Comparison of ENCODE assay signal across 34 cellular contexts in the genomic region with DNA sequence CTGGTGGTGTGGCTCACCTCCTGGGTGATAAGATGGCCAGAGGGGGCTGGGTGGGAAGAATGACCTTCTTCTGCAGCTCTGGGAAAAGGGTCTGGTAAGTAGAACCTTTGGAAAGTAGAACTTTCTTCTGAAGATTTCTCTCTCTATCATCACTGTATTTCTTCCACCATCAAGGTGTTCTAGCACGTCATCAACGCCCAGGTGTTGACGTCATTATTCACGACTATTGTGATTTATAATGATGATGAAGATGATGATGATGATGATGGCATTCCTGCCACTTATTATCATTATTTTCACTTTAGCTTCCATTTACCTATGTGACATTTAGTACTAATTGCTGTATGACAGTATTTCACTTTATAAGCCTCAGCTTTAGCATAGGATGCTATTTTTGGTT.
A peak's percentile ranks its signal among the peaks of the same experiment; 100 is the strongest.
DNase-seq lines count a peak whose midpoint lies in the region; ATAC-seq, FAIRE-seq and TF ChIP-seq lines count a peak whose summit lies in the region.
"Had no signal": no experiment of that assay in that cellular context is flagged by ENCODE, and none has a peak within 500 bp of the region (broad histone marks: within the 10 kb centered on the region; RNA-seq: fewer than 3 reads in every experiment).

No MANE protein-coding gene starts in this region.

- TF ChIP-seq POLR2A in HepG2 (IDR thresholded peaks at IDR 0.05; ENCODE audit: insufficient read depth in 1 of 2, low read depth in 2 of 2, low read length in 2 of 2): no peak
- no peak for TF ChIP-seq POLR2A in right lobe of liver (IDR thresholded peaks at IDR 0.05)
- no peak for TF ChIP-seq POLR2A in K562 (conservative IDR thresholded peaks at IDR 0.05)

- H2AFZ ChIP-seq in HepG2 (ENCODE audit: low read length) (no peak overlapping the region), K562 (ENCODE audit: low read depth, low read length) (no peak overlapping the region)

- TF ChIP-seq RAD21 in HepG2 (CRISPR knock-in tag; IDR thresholded peaks at IDR 0.05) (no peak), K562 (CRISPR knock-in tag; conservative IDR thresholded peaks at IDR 0.05 in 1 of 2, IDR thresholded peaks at IDR 0.05 in 1 of 2) (no peak)

- H4K20me1 ChIP-seq in HepG2 (ENCODE audit: insufficient read depth, low read length): no peaks in the 10 kb centered on the region
- H4K20me1 ChIP-seq in K562 (replicated peaks; ENCODE audit: control insufficient read depth, insufficient read depth, low read length): no peaks in the 10 kb centered on the region
- H4K20me1 ChIP-seq: BLaER1; BLaER1 treated with 17β-estradiol and CSF1 and Interleukin-3, amounts not matched to agents 10 nM and 100 nM had no signal

- TF ChIP-seq EP300 in HepG2 (IDR thresholded peaks at IDR 0.05; ENCODE audit: low read depth in 2 of 2, low read length in 2 of 2): no peak
- TF ChIP-seq EP300 in HepG2 (CRISPR knock-in tag; IDR thresholded peaks at IDR 0.05; ENCODE audit: borderline replicate concordance): no peak
- TF ChIP-seq EP300 in K562 (IDR thresholded peaks at IDR 0.05; ENCODE audit: low read length): no peak

- ATAC-seq in HepG2 (no peak), right lobe of liver (no peak), K562 (no peak), HG03025 (IDR thresholded peaks at IDR 0.05; ENCODE audit: low FRiP score, unreplicated experiment) (no peak), HG02840 (IDR thresholded peaks at IDR 0.05; ENCODE audit: low FRiP score, unreplicated experiment) (no peak)
- ATAC-seq: A549; CD8-positive, alpha-beta T cell had no signal

- POLR2A ChIA-PET in HepG2 (lab: Yijun Ruan, JAX) (no interaction called here), HEK293 (lab: Yijun Ruan, JAX) (no interaction called here), K562 (lab: Yijun Ruan, JAX) (no interaction called here), GM10248 (lab: Yijun Ruan, JAX) (no interaction called here)

- in situ Hi-C loops in HepG2 (cut with HindIII; ENCODE audit: extremely low pct_ligation_motif_present, low pct_unique_long_range_greater_than_20kb) (no loop called here), K562 (cut with MboI) (no loop called here)

- H3K4me2 ChIP-seq in HepG2 (ENCODE audit: low read depth, low read length) (no peak overlapping the region), K562 (ENCODE audit: insufficient read depth, low read length) (no peak overlapping the region)
- H3K4me2 ChIP-seq: A549, BLaER1 had no signal

- H3K27ac ChIP-seq in HepG2 (ENCODE audit: extremely low read length, insufficient read depth, low read length) (no peak overlapping the region), right lobe of liver (no peak overlapping the region), HEK293 (ENCODE audit: extremely low read depth, low read depth, low read length) (no peak overlapping the region), K562 (ENCODE audit: extremely low read depth, low read depth, low read length) (no peak overlapping the region), epithelial cell of prostate (peak overlapping the region; percentile 51)
- H3K27ac ChIP-seq: 22Rv1, A549, BLaER1, C4-2B had no signal

- H3K79me2 ChIP-seq in HepG2 (ENCODE audit: insufficient read depth, low read length) (no peaks in the 10 kb centered on the region), K562 (ENCODE audit: control insufficient read depth, insufficient read depth, low read length) (no peaks in the 10 kb centered on the region)

- H3K9me3 ChIP-seq in HepG2 (ENCODE audit: low read length): no peaks in the 10 kb centered on the region; the same call in 1 of the 2 replicates
- H3K9me3 ChIP-seq in right lobe of liver: no peaks in the 10 kb centered on the region
- H3K9me3 ChIP-seq in HEK293 (ENCODE audit: control insufficient read depth, insufficient read depth, low read depth, low read length): no peaks in the 10 kb centered on the region; the same call in 1 of the 2 replicates
- no peaks in the 10 kb centered on the region for H3K9me3 ChIP-seq in K562 (replicated peaks; ENCODE audit: control insufficient read depth, insufficient read depth, low read depth, low read length)
- H3K9me3 ChIP-seq: A549, BE2C, BLaER1 had no signal

- no peaks in the 10 kb centered on the region for H3K27me3 ChIP-seq in HepG2 (ENCODE audit: control insufficient read depth in 1 of 2, insufficient read depth in 2 of 2, low read length in 2 of 2)
- H3K27me3 ChIP-seq in right lobe of liver: no peaks in the 10 kb centered on the region
- no peaks in the 10 kb centered on the region for H3K27me3 ChIP-seq in K562 (ENCODE audit: control insufficient read depth in 2 of 2, insufficient read depth in 2 of 2, low read length in 2 of 2)
- H3K27me3 ChIP-seq: BE2C; BLaER1; BLaER1 treated with 17β-estradiol and CSF1 and Interleukin-3, amounts not matched to agents 10 nM and 100 nM had no signal

- 0% methylated on average over 4 of the region's 4 CpGs for WGBS in HepG2 (ENCODE audit: low lambda C conversion rate)
- WGBS in right lobe of liver (ENCODE audit: insufficient coverage, low coverage, low lambda C conversion rate, missing lambda C conversion rate): 65% methylated on average over 4 of the region's 4 CpGs
- WGBS in K562 (ENCODE audit: insufficient coverage, low coverage, missing lambda C conversion rate): 0% methylated on average over 4 of the region's 4 CpGs

- H3K9me1 ChIP-seq in K562 (ENCODE audit: control insufficient read depth, insufficient read depth, low read length): no peaks in the 10 kb centered on the region

- CTCF ChIA-PET in HepG2 (lab: Yijun Ruan, JAX; ENCODE audit: low intra/inter-chr PET ratio, low total read pairs) (no interaction called here), HEK293 (lab: Yijun Ruan, JAX) (no interaction called here), K562 (lab: Yijun Ruan, JAX; ENCODE audit: low intra/inter-chr PET ratio) (no interaction called here), GM10248 (lab: Yijun Ruan, JAX) (no interaction called here)

- H3K4me3 ChIP-seq in HepG2 (replicated peaks in 1 of 3; ENCODE audit: insufficient read depth in 1 of 3, low read depth in 2 of 3, low read length in 3 of 3): no peak overlapping the region
- no peak overlapping the region for H3K4me3 ChIP-seq in right lobe of liver
- no peak overlapping the region for H3K4me3 ChIP-seq in HEK293 (ENCODE audit: low read depth, low read length)
- no peak overlapping the region for H3K4me3 ChIP-seq in K562
- H3K4me3 ChIP-seq: A549; BLaER1; BLaER1 treated with 17β-estradiol and CSF1 and Interleukin-3, amounts not matched to agents 10 nM and 100 nM had no signal

- H3K4me1 ChIP-seq in HepG2 (ENCODE audit: insufficient read depth, low read length) (no peaks in the 10 kb centered on the region), right lobe of liver (no peaks in the 10 kb centered on the region), HEK293 (ENCODE audit: control insufficient read depth, insufficient read depth, low read length) (no peaks in the 10 kb centered on the region), K562 (replicated peaks in 1 of 2; ENCODE audit: control insufficient read depth in 2 of 2, insufficient read depth in 2 of 2, low read length in 2 of 2) (no peaks in the 10 kb centered on the region)
- H3K4me1 ChIP-seq: A549, BE2C, Caco-2 had no signal

- intact Hi-C loops in HepG2 (cut with micrococcal nuclease; ENCODE audit: unreplicated experiment) (no loop called here), right lobe of liver (cut with DNase I) (no loop called here), K562 (cut with micrococcal nuclease) (no loop called here)

- H3K36me3 ChIP-seq in HepG2 (replicated peaks in 1 of 2; ENCODE audit: control insufficient read depth in 1 of 2, insufficient read depth in 2 of 2, low read length in 2 of 2) (no peaks in the 10 kb centered on the region), right lobe of liver (no peaks in the 10 kb centered on the region), HEK293 (ENCODE audit: control insufficient read depth in 2 of 2, insufficient read depth in 1 of 2, low read length in 2 of 2) (no peaks in the 10 kb centered on the region), K562 (ENCODE audit: control insufficient read depth, insufficient read depth, low read length) (no peaks in the 10 kb centered on the region)
- H3K36me3 ChIP-seq: BE2C; BLaER1; BLaER1 treated with 17β-estradiol and CSF1 and Interleukin-3, amounts not matched to agents 10 nM and 100 nM had no signal

- BruUV-seq in HepG2 (replicated peaks; lab: Mats Ljungman, UMichigan): no TSS peak
- no TSS peak for BruUV-seq in K562 (replicated peaks; lab: Mats Ljungman, UMichigan)

- TF ChIP-seq CTCF in HepG2 (CRISPR knock-in tag; IDR thresholded peaks at IDR 0.05): no peak
- TF ChIP-seq CTCF in right lobe of liver (IDR thresholded peaks at IDR 0.05): no peak
- no peak for TF ChIP-seq CTCF in HEK293 (tag by site-specific recombination; IDR thresholded peaks at IDR 0.05)
- no peak for TF ChIP-seq CTCF in K562 (IDR thresholded peaks at IDR 0.05 in 2 of 3, conservative IDR thresholded peaks at IDR 0.05 in 1 of 3; ENCODE audit: insufficient read depth in 2 of 3, low read depth in 1 of 3, low read length in 3 of 3)
- TF ChIP-seq CTCF in GM10248 (IDR thresholded peaks at IDR 0.05; ENCODE audit: control extremely low read depth, extremely low read depth, low read depth, missing control alignments): no peak

- no peak for DNase-seq in HepG2 (ENCODE audit: low spot score)
- no peak for DNase-seq in right lobe of liver
- DNase-seq in K562 (ENCODE audit: extremely low read depth in 1 of 4, low spot score in 3 of 4): no peak
- no peak for DNase-seq in epithelial cell of prostate (ENCODE audit: low read depth, low spot score)
- DNase-seq in GM10248 (ENCODE audit: extremely low spot score): no peak
- DNase-seq: 8988T; ACHN; BE2C; C1 segment of cervical spinal cord; Caco-2; Calu3; CD4-positive, alpha-beta memory T cell; CD4-positive, alpha-beta T cell; CD4-positive, CD25-positive, alpha-beta regulatory T cell; CD8-positive, alpha-beta memory T cell; CD8-positive, alpha-beta T cell; COR-L47; DMS 273 treated with DMSO at 0.1 percent for 48 hours; DMS153; DMS53; DMS79; DMS79 treated with DMSO at 0.1 percent for 48 hours; DND-41; EL had no signal

- H3K9ac ChIP-seq in HepG2 (ENCODE audit: insufficient read depth, low read depth, low read length) (no peak overlapping the region), K562 (ENCODE audit: insufficient read depth in 1 of 2, low read depth in 2 of 2, low read length in 2 of 2) (no peak overlapping the region)
- H3K9ac ChIP-seq: BLaER1; BLaER1 treated with 17β-estradiol and CSF1 and Interleukin-3, amounts not matched to agents 10 nM and 100 nM had no signal

- FAIRE-seq in HepG2 (lab: Jason Lieb, UNC) (no peak), K562 (lab: Jason Lieb, UNC) (no peak)
- FAIRE-seq: A204.1, A549, D721Med had no signal

TF ChIP-seq in HepG2, 621 proteins besides CTCF, POLR2A, EP300 and RAD21 (continues in another document):
- TF ChIP-seq SIN3A (IDR thresholded peaks at IDR 0.05; ENCODE audit: borderline replicate concordance, low read depth, low read length) (no peak), TBL1XR1 (IDR thresholded peaks at IDR 0.05; ENCODE audit: borderline replicate concordance, low read length, partially characterized antibody) (no peak)

TF ChIP-seq in HEK293, 187 proteins besides CTCF, POLR2A, EP300 and RAD21 (continues in another document):
- no peak for TF ChIP-seq ZNF146 (tag by site-specific recombination; IDR thresholded peaks at IDR 0.05)

TF ChIP-seq in K562, 482 proteins besides CTCF, POLR2A, EP300 and RAD21:
- TF ChIP-seq NCOA6 (IDR thresholded peaks at IDR 0.05): no peak
- TF ChIP-seq ATF1 (CRISPR knock-in tag; IDR thresholded peaks at IDR 0.05): no peak
- 0 out of 2 replicates have a peak, but pooled peaks have one; percentile 26 for TF ChIP-seq ATF1 (tag; IDR thresholded peaks at IDR 0.05)
